Comparison of ENCODE assay signal across 10 cellular contexts in the genomic region with DNA sequence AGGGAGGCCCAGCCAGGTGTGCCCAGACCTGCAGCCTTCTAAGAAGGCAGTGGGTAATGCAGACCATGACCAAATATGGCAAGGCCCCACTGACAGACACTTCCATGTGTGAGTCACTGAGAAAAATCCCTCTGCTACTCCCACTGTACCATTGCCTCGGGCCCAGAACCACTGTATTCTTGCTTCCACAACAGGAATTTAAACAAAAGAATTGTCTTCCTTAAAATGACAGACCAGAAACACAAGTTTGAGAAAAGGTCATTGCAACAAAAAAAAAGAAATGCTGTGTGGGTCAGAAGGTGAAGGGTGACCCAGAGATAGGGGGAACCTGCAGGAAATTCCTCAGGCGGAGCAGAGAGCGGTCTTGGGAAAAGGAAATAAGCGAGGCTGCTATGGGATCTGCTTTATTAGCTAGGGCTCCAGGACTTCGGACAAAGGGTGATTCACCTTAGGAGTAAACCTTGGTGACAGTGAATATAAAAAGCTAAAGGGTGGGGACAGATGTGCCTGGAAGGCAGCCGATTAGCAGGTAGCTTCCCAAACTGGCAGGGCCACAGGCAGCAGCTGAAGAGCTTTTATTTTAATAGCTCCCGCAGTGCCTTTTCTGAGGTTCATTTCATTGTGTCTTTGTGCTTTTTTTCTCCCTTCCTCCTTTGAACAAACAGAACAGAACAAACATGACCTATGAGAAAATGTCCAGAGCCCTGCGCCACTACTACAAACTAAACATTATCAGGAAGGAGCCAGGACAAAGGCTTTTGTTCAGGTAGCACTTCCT.
DNase-seq lines count a peak whose midpoint lies in the region; ATAC-seq, FAIRE-seq and TF ChIP-seq lines count a peak whose summit lies in the region.
"Had no signal": no experiment of that assay in that cellular context is flagged by ENCODE, and none has a peak within 500 bp of the region (broad histone marks: within the 10 kb centered on the region; RNA-seq: fewer than 3 reads in every experiment).

No MANE protein-coding gene starts in this region.

- H3K4me3 ChIP-seq in brain microvascular endothelial cell (ENCODE audit: low read depth, low read length) (no peak overlapping the region), HepG2 (replicated peaks in 1 of 3; ENCODE audit: insufficient read depth in 1 of 3, low read depth in 2 of 3, low read length in 3 of 3) (peak overlapping the region; percentile 2 to 49 (median 13); a peak in 5 of 6 replicates)
- H3K4me3 ChIP-seq: BLaER1 had no signal

- no peak overlapping the region for H2AFZ ChIP-seq in HepG2 (ENCODE audit: low read length)

- H3K79me2 ChIP-seq in HepG2 (ENCODE audit: insufficient read depth, low read length), result no peaks in the 10 kb centered on the region

- BruUV-seq in HepG2 (replicated peaks; lab: Mats Ljungman, UMichigan), result no TSS peak

- H4K20me1 ChIP-seq in HepG2 (ENCODE audit: insufficient read depth, low read length), result no peaks in the 10 kb centered on the region
- H4K20me1 ChIP-seq: BLaER1 had no signal

- H3K36me3 ChIP-seq in brain microvascular endothelial cell (replicated peaks) (peaks cover 19% of the 10 kb centered on the region), HepG2 (replicated peaks in 1 of 2; ENCODE audit: control insufficient read depth in 1 of 2, insufficient read depth in 2 of 2, low read length in 2 of 2) (no peaks in the 10 kb centered on the region; a peak in 1 of 5 replicates)

- peak overlapping the region; percentile 60 for H3K9ac ChIP-seq in HepG2 (ENCODE audit: insufficient read depth, low read depth, low read length)
- H3K9ac ChIP-seq: BLaER1 had no signal

- no peak for TF ChIP-seq RAD21 in HepG2 (CRISPR knock-in tag; IDR thresholded peaks at IDR 0.05)

- DNase-seq in LoVo (ENCODE audit: low spot score) (peak; percentile 84), brain microvascular endothelial cell (peak; percentile 69), HepG2 (ENCODE audit: low spot score) (peak; percentile 94), GM13977 (ENCODE audit: low spot score) (no peak), NCI-H82 treated with DMSO at 0.1 percent for 48 hours (lab: John Stamatoyannopoulos, UW; ENCODE audit: unreplicated experiment) (no peak)
- DNase-seq: naive thymus-derived CD8-positive, alpha-beta T cell had no signal

- TF ChIP-seq EP300 in HepG2 (IDR thresholded peaks at IDR 0.05; ENCODE audit: low read depth in 2 of 2, low read length in 2 of 2) (peak in 1 of 2 experiments; percentile 80; a peak in 2 of 4 replicates), HepG2 (CRISPR knock-in tag; IDR thresholded peaks at IDR 0.05; ENCODE audit: borderline replicate concordance) (peak; percentile 48; the same call in 1 of the 2 replicates)

- no peaks in the 10 kb centered on the region for H3K9me3 ChIP-seq in HepG2 (ENCODE audit: low read length)

- intact Hi-C loops in HepG2 (cut with micrococcal nuclease; ENCODE audit: unreplicated experiment), result loop anchor here (5.0 kb wide), 3 partner anchors 37 to 233 kb away; no protein-coding TSS in a partner anchor

- H3K4me2 ChIP-seq in HepG2 (ENCODE audit: low read depth, low read length), result peak overlapping the region; percentile 75
- H3K4me2 ChIP-seq: BLaER1 had no signal

- in situ Hi-C loops in brain microvascular endothelial cell (cut with HindIII; ENCODE audit: low pct_ligation_motif_present, low sequenced_read_pairs), result no loop called here
- in situ Hi-C loops in HepG2 (cut with HindIII; ENCODE audit: extremely low pct_ligation_motif_present, low pct_unique_long_range_greater_than_20kb), result no loop called here
- in situ Hi-C loops in GM13977 (cut with MboI; ENCODE audit: low pct_unique_long_range_greater_than_20kb, low sequenced_read_pairs, unreplicated experiment), result no loop called here

- peaks cover 61% of the 10 kb centered on the region for H3K4me1 ChIP-seq in HepG2 (ENCODE audit: insufficient read depth, low read length)

- ATAC-seq in HepG2, result peak; percentile 91
- no peak for ATAC-seq in HG03432 (IDR thresholded peaks at IDR 0.05; ENCODE audit: unreplicated experiment)
- ATAC-seq in GM19455 (IDR thresholded peaks at IDR 0.05; ENCODE audit: unreplicated experiment), result no peak
- ATAC-seq: naive thymus-derived CD8-positive, alpha-beta T cell had no signal

- H3K27me3 ChIP-seq in brain microvascular endothelial cell (replicated peaks) (no peaks in the 10 kb centered on the region), HepG2 (ENCODE audit: control insufficient read depth in 1 of 2, insufficient read depth in 2 of 2, low read length in 2 of 2) (no peaks in the 10 kb centered on the region)
- H3K27me3 ChIP-seq: BLaER1 had no signal

- no peak for TF ChIP-seq POLR2A in HepG2 (IDR thresholded peaks at IDR 0.05; ENCODE audit: insufficient read depth in 1 of 2, low read depth in 2 of 2, low read length in 2 of 2)

- TF ChIP-seq CTCF in 22Rv1 (IDR thresholded peaks at IDR 0.05) (no peak), brain microvascular endothelial cell (IDR thresholded peaks at IDR 0.05; ENCODE audit: low read depth, low read length, missing control alignments) (no peak), HepG2 (CRISPR knock-in tag; IDR thresholded peaks at IDR 0.05) (no peak), GM13977 (IDR thresholded peaks at IDR 0.05; ENCODE audit: extremely low read depth, insufficient read depth, missing control alignments) (no peak)

- CTCF ChIA-PET in HepG2 (lab: Yijun Ruan, JAX; ENCODE audit: low intra/inter-chr PET ratio, low total read pairs), result no interaction called here

- POLR2A ChIA-PET in HepG2 (lab: Yijun Ruan, JAX), result interaction anchor here (1.0 kb wide), 1 partner anchor 24 kb away, joined by 3 read pairs; no protein-coding TSS in a partner anchor

- H3K27ac ChIP-seq in 22Rv1, result peak overlapping the region; percentile 86
- peak overlapping the region; percentile 64 for H3K27ac ChIP-seq in brain microvascular endothelial cell
- peak overlapping the region; percentile 81 for H3K27ac ChIP-seq in HepG2 (ENCODE audit: extremely low read length, insufficient read depth, low read length)

- WGBS in HepG2 (ENCODE audit: low lambda C conversion rate), result 2% methylated on average over 8 of the region's 8 CpGs

- FAIRE-seq in HepG2 (lab: Jason Lieb, UNC), result peak; percentile 90

TF ChIP-seq in HepG2, 621 proteins besides CTCF, POLR2A, EP300 and RAD21 (continues in another document):
- TF ChIP-seq SMC3 (IDR thresholded peaks at IDR 0.05; ENCODE audit: low read length) (no peak), ZNF644 (CRISPR knock-in tag; IDR thresholded peaks at IDR 0.05; ENCODE audit: low read depth) (no peak), MEIS2 (CRISPR knock-in tag; IDR thresholded peaks at IDR 0.05) (no peak), SIN3A (IDR thresholded peaks at IDR 0.05; ENCODE audit: borderline replicate concordance, low read depth, low read length) (no peak), DR1 (CRISPR knock-in tag; IDR thresholded peaks at IDR 0.05) (no peak), KDM2A (CRISPR knock-in tag; IDR thresholded peaks at IDR 0.05; ENCODE audit: borderline replicate concordance, low read depth) (no peak), ZFP36L2 (CRISPR knock-in tag; IDR thresholded peaks at IDR 0.05) (no peak), ETV5 (CRISPR knock-in tag; IDR thresholded peaks at IDR 0.05; ENCODE audit: borderline replicate concordance) (peak; percentile 72; the same call in 1 of the 2 replicates), ATRX (CRISPR knock-in tag; IDR thresholded peaks at IDR 0.05; ENCODE audit: borderline replicate concordance) (no peak), ZNF101 (CRISPR knock-in tag; IDR thresholded peaks at IDR 0.05; ENCODE audit: borderline replicate concordance, low read depth) (no peak)
- TF ChIP-seq, protein P1, sequence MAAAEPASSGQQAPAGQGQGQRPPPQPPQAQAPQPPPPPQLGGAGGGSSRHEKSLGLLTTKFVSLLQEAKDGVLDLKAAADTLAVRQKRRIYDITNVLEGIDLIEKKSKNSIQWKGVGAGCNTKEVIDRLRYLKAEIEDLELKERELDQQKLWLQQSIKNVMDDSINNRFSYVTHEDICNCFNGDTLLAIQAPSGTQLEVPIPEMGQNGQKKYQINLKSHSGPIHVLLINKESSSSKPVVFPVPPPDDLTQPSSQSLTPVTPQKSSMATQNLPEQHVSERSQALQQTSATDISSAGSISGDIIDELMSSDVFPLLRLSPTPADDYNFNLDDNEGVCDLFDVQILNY (CRISPR knock-in tag; conservative IDR thresholded peaks at IDR 0.05), result no peak

Comparison
In these comparisons a context has a peak if more than half of its experiments do, and no peak if none do; other contexts are left out.
1. DNase-seq: peak in LoVo (single experiment), brain microvascular endothelial cell (single experiment) and HepG2 (single experiment); none in GM13977 (single experiment) and NCI-H82 treated with DMSO at 0.1 percent for 48 hours (single experiment).
2. Peak in every context shown above with its lines, with median percentiles within 50 percentile points of each other: H3K27ac ChIP-seq.